20 cellular contexts compared by ENCODE assay signal in the genomic region with DNA sequence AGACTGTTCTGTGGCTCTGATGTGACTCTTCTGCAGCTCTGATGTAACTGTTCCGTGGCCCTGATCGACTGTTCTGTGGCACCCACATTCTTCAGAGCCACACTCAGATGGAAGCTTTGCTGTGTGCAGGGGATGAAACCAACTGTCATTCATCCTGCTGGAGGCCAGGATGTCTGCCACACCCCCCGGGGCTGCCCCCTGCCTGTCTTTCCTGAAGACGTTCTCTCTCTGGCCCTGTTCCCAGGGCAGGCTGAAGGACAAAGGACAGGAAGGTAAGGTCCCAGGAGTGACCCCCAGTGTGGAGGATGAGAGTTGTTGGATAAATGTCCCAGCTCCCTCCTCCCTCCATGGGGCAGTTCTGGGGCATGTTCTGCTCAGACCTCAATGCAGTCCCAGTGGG. TPM values are rescaled to one million over a fixed set of nuclear protein-coding genes. Genes with fewer than 3 reads are reported as not detected.
DNase-seq lines count a peak whose midpoint lies in the region; FAIRE-seq and TF ChIP-seq lines count a peak whose summit lies in the region.
"Had no signal": no experiment of that assay in that cellular context is flagged by ENCODE, and none has a peak within 500 bp of the region (broad histone marks: within the 10 kb centered on the region; RNA-seq: fewer than 3 reads in every experiment).

No MANE protein-coding gene starts in this region.

- intact Hi-C loops in PC-9 (cut with micrococcal nuclease; ENCODE audit: unreplicated experiment) (no loop called here), kidney (cut with DNase I) (no loop called here)

- H3K4me3 ChIP-seq in PC-9 (no peak overlapping the region), kidney (ENCODE audit: low read length in 2 of 2) (no peak overlapping the region), osteoblast (ENCODE audit: insufficient read depth, low read length) (no peak overlapping the region)
- H3K4me3 ChIP-seq: GM12878, HAP-1 had no signal

- TF ChIP-seq CTCF in PC-9 (conservative IDR thresholded peaks at IDR 0.05) (no peak), kidney (IDR thresholded peaks at IDR 0.05; ENCODE audit: borderline replicate concordance, extremely low read depth, insufficient read depth) (no peak), osteoblast (IDR thresholded peaks at IDR 0.05; ENCODE audit: extremely low read depth, low read depth, low read length) (no peak)

- H2AFZ ChIP-seq in PC-9 (no peak overlapping the region), osteoblast (ENCODE audit: low read length) (no peak overlapping the region)

- no peaks in the 10 kb centered on the region for H3F3A ChIP-seq in PC-9 (ENCODE audit: insufficient read depth, low read depth)

- H3K27ac ChIP-seq in PC-9 (no peak overlapping the region), kidney (ENCODE audit: low read depth in 2 of 2, low read length in 2 of 2) (no peak overlapping the region), osteoblast (ENCODE audit: low read depth, low read length) (peak overlapping the region; percentile 99)
- H3K27ac ChIP-seq: C4-2B had no signal

- H4K20me1 ChIP-seq in PC-9 (ENCODE audit: insufficient read depth) (no peaks in the 10 kb centered on the region), osteoblast (ENCODE audit: insufficient read depth, low read length) (no peaks in the 10 kb centered on the region)

- H3K27me3 ChIP-seq in PC-9 (ENCODE audit: insufficient read depth, low read depth) (no peaks in the 10 kb centered on the region), osteoblast (ENCODE audit: insufficient read depth, low read length) (no peaks in the 10 kb centered on the region)

- H3K9me3 ChIP-seq in PC-9 (ENCODE audit: insufficient read depth, low read depth), result no peaks in the 10 kb centered on the region
- no peaks in the 10 kb centered on the region for H3K9me3 ChIP-seq in kidney (ENCODE audit: control insufficient read depth in 1 of 2, low read length in 2 of 2)
- no peaks in the 10 kb centered on the region for H3K9me3 ChIP-seq in osteoblast (ENCODE audit: low read depth, low read length)
- H3K9me3 ChIP-seq: Caco-2, HAP-1 had no signal

- H3K4me1 ChIP-seq in PC-9 (replicated peaks; ENCODE audit: insufficient read depth) (peaks cover 14% of the 10 kb centered on the region), kidney (ENCODE audit: control insufficient read depth in 1 of 2, insufficient read depth in 1 of 2, low read depth in 1 of 2, low read length in 2 of 2) (no peaks in the 10 kb centered on the region), osteoblast (ENCODE audit: insufficient read depth, low read length) (peaks cover 28% of the 10 kb centered on the region)
- H3K4me1 ChIP-seq: HAP-1 had no signal

- DNase-seq in COR-L47 (lab: John Stamatoyannopoulos, UW) (peak; percentile 20), PC-9 (no peak), kidney (peak; percentile 19), osteoblast (ENCODE audit: insufficient read length, low spot score, missing footprints) (no peak), GM19239 (ENCODE audit: insufficient read length, low spot score) (no peak), NOMO-1 treated with dmso at 0.1 percent for 144 hours (lab: John Stamatoyannopoulos, UW; ENCODE audit: unreplicated experiment) (no peak), SW 1271 (lab: John Stamatoyannopoulos, UW) (no peak), NCI-H82 treated with DMSO at 0.1 percent for 48 hours (lab: John Stamatoyannopoulos, UW; ENCODE audit: unreplicated experiment) (no peak)
- DNase-seq: Caco-2, MV-4-11, NCI-H1417 treated with DMSO at 0.1 percent for 48 hours, NCI-H2081, NCI-H2227 treated with DMSO at 0.1 percent for 48 hours, NCI-H524 treated with DMSO at 0.1 percent for 48 hours, PC-3 had no signal

- H3K4me2 ChIP-seq in PC-9 (no peak overlapping the region), osteoblast (ENCODE audit: insufficient read depth, low read length) (no peak overlapping the region)

- no peaks in the 10 kb centered on the region for H3K36me3 ChIP-seq in PC-9 (ENCODE audit: low read depth)
- H3K36me3 ChIP-seq in kidney (ENCODE audit: control insufficient read depth in 1 of 2, insufficient read depth in 2 of 2, low read length in 2 of 2), result no peaks in the 10 kb centered on the region
- no peaks in the 10 kb centered on the region for H3K36me3 ChIP-seq in osteoblast (ENCODE audit: insufficient read depth, low read length)
- H3K36me3 ChIP-seq: HAP-1 had no signal

- BruUV-seq in PC-9 (replicated peaks; lab: Mats Ljungman, UMichigan), result TSS peak; percentile 26

- FAIRE-seq in kidney (lab: Jason Lieb, UNC) (no peak), GM19239 (lab: Jason Lieb, UNC) (no peak)
- FAIRE-seq: A204.1, GM12878 had no signal

- no peaks in the 10 kb centered on the region for H3K9me2 ChIP-seq in PC-9 (ENCODE audit: insufficient read depth)

- H3K9ac ChIP-seq in kidney (ENCODE audit: low read length in 2 of 2), result no peak overlapping the region

- no peaks in the 10 kb centered on the region for H3K79me2 ChIP-seq in PC-9 (ENCODE audit: low read depth)
- H3K79me2 ChIP-seq in osteoblast (ENCODE audit: insufficient read depth, low read length), result no peaks in the 10 kb centered on the region

- POLR2A ChIA-PET in PC-9 (lab: Charles Lee; ENCODE audit: unreplicated experiment), result no interaction called here

- CTCF ChIA-PET in PC-9 (lab: Charles Lee), result no interaction called here

RNA-seq across cellular contexts. Expression of a gene that starts 29.4 kb away (rescaled TPM):
- 0.25 TPM in 1 of 2 replicates, not detected in the other for total RNA-seq in PC-9 (2021)
- total RNA-seq in kidney, result not detected
- polyA plus RNA-seq in kidney (ENCODE audit: insufficient read depth, low read depth, low replicate concordance), result 0.39 TPM
- under 0.01 TPM in 1 of 2 replicates, not detected in the other for total RNA-seq in osteoblast
- total RNA-seq: HT1080, PC-3 had no signal

RNA-seq across cellular contexts. Expression of a gene that starts 31.6 kb away (rescaled TPM):
- 9.1 and 13.5 TPM in 2 replicates for total RNA-seq in PC-9 (2021)
- 16.0 TPM for total RNA-seq in kidney
- 2.3 TPM for polyA plus RNA-seq in kidney (ENCODE audit: insufficient read depth, low read depth, low replicate concordance)
- total RNA-seq in osteoblast, result 12.7 and 13.8 TPM in 2 replicates

Comparison
In these comparisons a context has a peak if more than half of its experiments do, and no peak if none do; other contexts are left out.
1. DNase-seq: peak in COR-L47 (single experiment) and kidney (single experiment); none in PC-9 (0 of 2), osteoblast (single experiment), GM19239 (single experiment), NOMO-1 treated with dmso at 0.1 percent for 144 hours (single experiment), SW 1271 (0 of 2) and NCI-H82 treated with DMSO at 0.1 percent for 48 hours (single experiment).